In the genomic region with DNA sequence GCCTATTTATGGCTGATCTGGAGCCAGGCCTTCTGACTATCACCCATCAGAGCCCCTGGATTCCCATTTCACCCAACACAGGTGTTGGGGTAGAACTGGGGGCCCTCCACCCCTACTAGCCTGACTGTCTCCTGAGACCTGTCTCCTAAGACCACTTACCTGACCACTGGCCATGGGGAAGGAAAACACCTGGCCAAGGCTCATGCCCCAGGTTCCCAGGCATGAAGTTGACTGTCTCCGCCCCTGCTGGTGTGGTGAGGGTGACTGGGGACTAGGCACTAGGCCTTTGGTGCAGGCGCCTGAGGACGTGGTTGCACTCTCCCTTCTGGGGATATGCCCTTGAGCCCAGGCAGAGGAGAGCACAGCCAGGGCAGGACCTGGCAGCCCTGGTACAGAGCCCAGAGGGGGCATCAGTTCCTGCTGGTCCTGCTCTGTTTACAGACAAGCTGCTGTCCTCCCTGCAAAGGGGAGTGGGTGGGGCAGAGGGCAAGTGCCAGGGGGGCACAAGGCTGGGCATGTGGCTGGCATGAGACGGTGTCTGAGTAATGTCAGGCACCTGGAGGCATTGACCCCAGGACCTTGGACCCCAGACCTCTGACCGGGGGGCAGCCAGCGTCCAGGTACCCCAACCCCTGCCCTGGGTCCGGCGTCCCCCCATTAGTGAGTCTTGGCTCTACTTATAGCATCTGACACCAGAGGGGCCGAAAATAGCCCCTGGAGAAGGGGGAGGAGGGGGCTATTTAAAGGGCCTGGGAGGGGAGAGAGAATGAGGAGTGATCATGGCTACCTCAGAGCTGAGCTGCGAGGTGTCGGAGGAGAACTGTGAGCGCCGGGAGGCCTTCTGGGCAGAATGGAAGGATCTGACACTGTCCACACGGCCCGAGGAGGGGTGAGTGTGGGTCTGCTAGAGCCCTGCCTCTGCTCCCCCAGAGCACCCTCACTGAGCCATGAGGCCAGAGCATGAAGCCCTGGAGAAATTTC, we compare ENCODE assay signal across 10 cellular contexts. TPM values are rescaled to one million over a fixed set of nuclear protein-coding genes. Genes with fewer than 3 reads are reported as not detected.
DNase-seq lines count a peak whose midpoint lies in the region; ATAC-seq and TF ChIP-seq lines count a peak whose summit lies in the region.
"Had no signal": no experiment of that assay in that cellular context is flagged by ENCODE, and none has a peak within 500 bp of the region (broad histone marks: within the 10 kb centered on the region; RNA-seq: fewer than 3 reads in every experiment).

A gene with protein sequence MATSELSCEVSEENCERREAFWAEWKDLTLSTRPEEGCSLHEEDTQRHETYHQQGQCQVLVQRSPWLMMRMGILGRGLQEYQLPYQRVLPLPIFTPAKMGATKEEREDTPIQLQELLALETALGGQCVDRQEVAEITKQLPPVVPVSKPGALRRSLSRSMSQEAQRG (plus strand): TSS at position 769 of the 981 bp plus-strand sequence. CDS start 11 bp downstream, at position 780.

- H3K4me1 Mint-ChIP-seq in T-helper 2 cell treated with Interferon-gamma antibody and Interleukin-4, amounts not matched to agents 5 μg/mL and 100 μg/mL, for 36 hours (ENCODE audit: low read depth) = peaks cover 4% of the 10 kb centered on the region

- no peaks in the 10 kb centered on the region for H3K27me3 ChIP-seq in lung (ENCODE audit: control insufficient read depth, insufficient read depth)
- H3K27me3 ChIP-seq in tibial artery = no peaks in the 10 kb centered on the region

- intact Hi-C loops in tibial artery (cut with DNase I; ENCODE audit: low total_unique reads) = no loop called here

- H3K36me3 ChIP-seq in lung (ENCODE audit: control insufficient read depth in 2 of 2, insufficient read depth in 2 of 2, low read length in 2 of 2) (peaks cover 0 to 29% of the 10 kb centered on the region in 2 donors), tibial artery (peaks cover 5 to 32% (median 25%) of the 10 kb centered on the region in 3 donors)

- peaks cover 11% of the 10 kb centered on the region for H3K36me3 Mint-ChIP-seq in T-helper 2 cell treated with Interferon-gamma antibody and Interleukin-4, amounts not matched to agents 5 μg/mL and 100 μg/mL, for 36 hours (ENCODE audit: low read depth)

- H3K27me3 Mint-ChIP-seq in T-helper 2 cell treated with Interferon-gamma antibody and Interleukin-4, amounts not matched to agents 5 μg/mL and 100 μg/mL, for 36 hours (ENCODE audit: low read depth) = peaks cover 26% of the 10 kb centered on the region

- no peaks in the 10 kb centered on the region for H3K9me3 Mint-ChIP-seq in T-helper 2 cell treated with Interferon-gamma antibody and Interleukin-4, amounts not matched to agents 5 μg/mL and 100 μg/mL, for 36 hours
- H3K9me3 Mint-ChIP-seq: nephron progenitor cell had no signal

- H3K27ac Mint-ChIP-seq in T-helper 2 cell treated with Interferon-gamma antibody and Interleukin-4, amounts not matched to agents 5 μg/mL and 100 μg/mL, for 36 hours = peak within 1 kb of the TSS; percentile 45
- H3K27ac Mint-ChIP-seq: nephron progenitor cell had no signal

- H3K4me1 ChIP-seq in lung (ENCODE audit: control insufficient read depth in 2 of 2, insufficient read depth in 2 of 2, low read length in 2 of 2) (peaks cover 0 to 54% of the 10 kb centered on the region in 2 donors), tibial artery (peaks cover 7 to 78% (median 63%) of the 10 kb centered on the region in 4 donors)

- H3K4me3 ChIP-seq in lung = no peak within 1 kb of the TSS
- H3K4me3 ChIP-seq in tibial artery = no peak within 1 kb of the TSS

- WGBS in lung, 2 donors = 65% methylated on average over 15 of the region's 15 CpGs

- H3K4me3 Mint-ChIP-seq in T-helper 2 cell treated with Interferon-gamma antibody and Interleukin-4, amounts not matched to agents 5 μg/mL and 100 μg/mL, for 36 hours = no peak within 1 kb of the TSS
- H3K4me3 Mint-ChIP-seq: nephron progenitor cell had no signal

- H3K27ac ChIP-seq in caudate nucleus (ENCODE audit: low read depth, low read length) (peak within 1 kb of the TSS; percentile 82), lung (ENCODE audit: low read depth in 1 of 2, low read length in 1 of 2) (peak within 1 kb of the TSS; percentile 15 to 91), tibial artery (peak within 1 kb of the TSS; percentile 68 to 81)

- TF ChIP-seq CTCF in lung (IDR thresholded peaks at IDR 0.05; ENCODE audit: control extremely low read depth, extremely low read depth) (no peak), tibial artery (IDR thresholded peaks at IDR 0.05) (no peak)

- ATAC-seq in lung (ENCODE audit: insufficient read depth, low FRiP score) (no peak), HG03135 (IDR thresholded peaks at IDR 0.05; ENCODE audit: unreplicated experiment) (no peak)

- H3K9me3 ChIP-seq in lung (ENCODE audit: control insufficient read depth in 2 of 2, insufficient read depth in 1 of 2, low read length in 1 of 2) (no peaks in the 10 kb centered on the region), tibial artery (no peaks in the 10 kb centered on the region)

- DNase-seq in T-helper 2 cell treated with Interferon-gamma antibody and Interleukin-4, amounts not matched to agents 5 μg/mL and 100 μg/mL, for 36 hours (ENCODE audit: low spot score) = no peak
- DNase-seq in T-helper 2 cell (no peak), caudate nucleus (lab: John Stamatoyannopoulos, UW) (no peak), lung (ENCODE audit: low spot score) (no peak), tibial artery (no peak), CD1c-positive myeloid dendritic cell (ENCODE audit: extremely low spot score) (no peak), NCI-H2227 treated with DMSO at 0.1 percent for 48 hours (lab: John Stamatoyannopoulos, UW) (no peak)
- DNase-seq: amniotic stem cell, nephron progenitor cell had no signal

RNA-seq across cellular contexts. Expression of the gene that starts here (rescaled TPM):
- total RNA-seq in lung = 1 to 10 TPM in 1 of 2 donors, under 1 TPM in 1; 0.82 to 1.3 TPM
- polyA plus RNA-seq in lung = 1 to 10 TPM; 1.2 to 1.4 TPM
